Comparison of ENCODE assay signal across 8 cellular contexts in the genomic region with DNA sequence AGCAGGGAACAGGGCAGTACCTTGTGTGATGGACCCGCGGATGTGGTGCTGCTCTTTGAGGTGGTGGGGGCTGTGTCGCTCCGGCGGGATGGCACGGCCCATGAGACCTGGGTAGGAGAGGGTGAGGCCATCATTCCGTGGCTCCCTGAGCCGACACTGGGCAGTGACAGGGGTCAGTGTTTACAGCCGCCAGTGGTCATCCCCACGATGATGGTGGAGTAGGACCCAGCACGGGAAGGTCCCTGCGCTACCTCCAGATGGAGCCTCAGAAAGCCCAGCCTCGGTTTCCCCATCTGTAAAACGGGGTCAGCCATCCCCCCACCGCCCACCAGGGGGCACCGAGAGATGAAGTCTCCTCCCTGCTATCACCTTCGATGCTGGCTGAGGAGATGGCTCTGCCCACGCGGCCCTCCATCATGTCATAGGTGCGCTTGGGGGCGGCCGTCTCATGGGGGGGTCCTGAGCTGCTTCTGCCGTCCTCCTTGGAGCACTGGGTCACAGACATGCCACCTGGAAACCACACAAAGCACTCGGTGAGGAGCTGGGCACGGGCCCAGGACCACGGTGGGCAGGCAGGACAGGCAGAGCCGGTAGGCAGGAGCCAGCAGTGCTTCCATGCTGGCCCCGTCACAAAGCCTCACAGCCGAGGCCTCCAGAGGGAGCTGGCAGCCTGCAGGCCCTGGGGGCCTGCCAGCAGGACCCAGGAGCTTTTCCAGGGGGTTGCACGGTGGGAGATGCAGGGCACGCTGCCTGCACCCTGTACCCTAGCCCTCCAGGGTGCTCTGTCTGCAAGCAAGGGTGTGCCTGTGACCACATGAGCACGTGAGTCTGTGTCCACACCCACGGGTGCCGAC. TPM values are rescaled to one million over a fixed set of nuclear protein-coding genes. Genes with fewer than 3 reads are reported as not detected.
A peak's percentile ranks its signal among the peaks of the same experiment; 100 is the strongest.
DNase-seq lines count a peak whose midpoint lies in the region; ATAC-seq and TF ChIP-seq lines count a peak whose summit lies in the region.

No MANE protein-coding gene starts in this region.

- DNase-seq in COLO668 (lab: John Stamatoyannopoulos, UW; ENCODE audit: unreplicated experiment) (peak; percentile 15), body of pancreas (peak in 2 of 4 donors; percentile 37 to 43), DMS79 treated with DMSO at 0.1 percent for 48 hours (lab: John Stamatoyannopoulos, UW) (no peak)
- no peak for DNase-seq in effector memory CD4-positive, alpha-beta T cell

- H3F3A ChIP-seq in OCI-LY1 (ENCODE audit: insufficient read depth, low read length) = no peaks in the 10 kb centered on the region

- H3K4me1 ChIP-seq in OCI-LY1 (ENCODE audit: insufficient read depth, low read length, severe bottlenecking) = peaks cover 7% of the 10 kb centered on the region
- peaks cover 7% of the 10 kb centered on the region for H3K4me1 ChIP-seq in body of pancreas
- peaks cover 6 to 9% of the 10 kb centered on the region in 2 experiments for H3K4me1 ChIP-seq in neutrophil (ENCODE audit: control insufficient read depth in 1 of 2, insufficient read depth in 1 of 2, low read depth in 1 of 2, low read length in 1 of 2)
- H3K4me1 ChIP-seq in effector memory CD4-positive, alpha-beta T cell (ENCODE audit: control insufficient read depth, insufficient read depth, low read length, poor library complexity, severe bottlenecking) = no peaks in the 10 kb centered on the region

- H3K4me2 ChIP-seq in OCI-LY1 (ENCODE audit: low read length) = no peak overlapping the region

- no peak overlapping the region for H3K9ac ChIP-seq in OCI-LY1 (ENCODE audit: low read length)

- H3K9me3 ChIP-seq in OCI-LY1 (ENCODE audit: low read length) = no peaks in the 10 kb centered on the region
- H3K9me3 ChIP-seq in body of pancreas = no peaks in the 10 kb centered on the region
- H3K9me3 ChIP-seq in neutrophil = no peaks in the 10 kb centered on the region
- H3K9me3 ChIP-seq in effector memory CD4-positive, alpha-beta T cell (ENCODE audit: control insufficient read depth, low read length) = no peaks in the 10 kb centered on the region

- no peak overlapping the region for H2AFZ ChIP-seq in OCI-LY1 (ENCODE audit: low read length)

- H3K36me3 ChIP-seq in OCI-LY1 (ENCODE audit: insufficient read depth, low read length) = peaks cover 14% of the 10 kb centered on the region
- H3K36me3 ChIP-seq in body of pancreas (replicated peaks in 1 of 2; ENCODE audit: insufficient read depth in 1 of 2, low read depth in 2 of 2) = peaks cover 10 to 57% of the 10 kb centered on the region in 2 donors
- H3K36me3 ChIP-seq in neutrophil = peaks cover 93% of the 10 kb centered on the region
- peaks cover 89% of the 10 kb centered on the region for H3K36me3 ChIP-seq in effector memory CD4-positive, alpha-beta T cell (ENCODE audit: control insufficient read depth, insufficient read depth, low read length)

- H3K27ac ChIP-seq in OCI-LY1 (ENCODE audit: low read depth, low read length, poor library complexity, severe bottlenecking) (no peak overlapping the region), body of pancreas (no peak overlapping the region), neutrophil (no peak overlapping the region)
- no peak overlapping the region for H3K27ac ChIP-seq in effector memory CD4-positive, alpha-beta T cell (ENCODE audit: insufficient read depth, low read length, poor library complexity, severe bottlenecking)

- TF ChIP-seq CTCF in OCI-LY1 (IDR thresholded peaks at IDR 0.05; ENCODE audit: low read length) (peak; percentile 65), body of pancreas (IDR thresholded peaks at IDR 0.05) (peak; percentile 8 to 55 (median 39)), neutrophil (IDR thresholded peaks at IDR 0.05) (peak; percentile 57)

- no peaks in the 10 kb centered on the region for H3K9me2 ChIP-seq in OCI-LY1 (ENCODE audit: low read depth, low read length)

- no peak overlapping the region for H3K4me3 ChIP-seq in OCI-LY1 (ENCODE audit: low read depth, low read length, poor library complexity, severe bottlenecking)
- no peak overlapping the region for H3K4me3 ChIP-seq in body of pancreas
- no peak overlapping the region for H3K4me3 ChIP-seq in neutrophil (ENCODE audit: low read depth in 1 of 2, low read length in 1 of 2)
- no peak overlapping the region for H3K4me3 ChIP-seq in effector memory CD4-positive, alpha-beta T cell (ENCODE audit: insufficient read depth, low read depth, low read length, poor library complexity, severe bottlenecking)

- no peaks in the 10 kb centered on the region for H4K20me1 ChIP-seq in OCI-LY1 (ENCODE audit: insufficient read depth, low read length)

- ATAC-seq in body of pancreas (no peak), GM18520 (IDR thresholded peaks at IDR 0.05; ENCODE audit: unreplicated experiment) (no peak), GM21515 (IDR thresholded peaks at IDR 0.05; ENCODE audit: unreplicated experiment) (no peak)

- 87 to 92% methylated on average over 21 to 34 of the region's 34 CpGs for WGBS in body of pancreas, 2 donors

- no peak for TF ChIP-seq POLR2A in body of pancreas (IDR thresholded peaks at IDR 0.05)

- intact Hi-C loops in body of pancreas (cut with DNase I) = no loop called here

- H3K27me3 ChIP-seq in OCI-LY1 (ENCODE audit: insufficient read depth, low read length) (no peaks in the 10 kb centered on the region), body of pancreas (no peaks in the 10 kb centered on the region), neutrophil (no peaks in the 10 kb centered on the region)
- no peaks in the 10 kb centered on the region for H3K27me3 ChIP-seq in effector memory CD4-positive, alpha-beta T cell (replicated peaks; ENCODE audit: control insufficient read depth, insufficient read depth, low read length, poor library complexity, severe bottlenecking)

- H3K79me2 ChIP-seq in OCI-LY1 (ENCODE audit: insufficient read depth, low read length) = no peaks in the 10 kb centered on the region

RNA-seq across cellular contexts. Expression of gene RFLNA, which starts 53.1 kb away (rescaled TPM):
- total RNA-seq in body of pancreas = under 1 TPM in 1 of 2 donors, not detected in 1; 0.26 TPM
